17 cellular contexts compared by ENCODE assay signal in genomic region chr14:22500525-22500924, GRCh38.
DNase-seq lines count a peak whose midpoint lies in the region; ATAC-seq and TF ChIP-seq lines count a peak whose summit lies in the region.
"Had no signal": no experiment of that assay in that cellular context is flagged by ENCODE, and none has a peak within 500 bp of the region (broad histone marks: within the 10 kb centered on the region; RNA-seq: fewer than 3 reads in every experiment).

No MANE protein-coding gene starts in this region.

- TF ChIP-seq CTCF in gastrocnemius medialis (IDR thresholded peaks at IDR 0.05 in 4 of 5, conservative IDR thresholded peaks at IDR 0.05 in 1 of 5): no peak

- POLR2A ChIA-PET in CD4-positive, alpha-beta memory T cell (lab: Charles Lee; ENCODE audit: partially characterized antibody): interaction anchor here (0.9 to 42.8 kb wide), 13 partner anchors 6 to 703 kb away, joined by 3 to 1528 read pairs (median 6); no protein-coding TSS in a partner anchor
- POLR2A ChIA-PET in naive thymus-derived CD4-positive, alpha-beta T cell (lab: Charles Lee): interaction anchor here (0.7 to 36.7 kb wide), 13 partner anchors 2 to 659 kb away, joined by 3 to 709 read pairs (median 5); no protein-coding TSS in a partner anchor

- in situ Hi-C loops in gastrocnemius medialis (cut with MboI; ENCODE audit: low sequenced_read_pairs in 4 of 4): no loop called here

- peak overlapping the region; percentile 47 to 62 for H3K4me3 ChIP-seq in CD4-positive, alpha-beta memory T cell (ENCODE audit: low read length in 2 of 2)
- peak overlapping the region; percentile 67 for H3K4me3 ChIP-seq in naive thymus-derived CD4-positive, alpha-beta T cell (ENCODE audit: low read length)
- H3K4me3 ChIP-seq in gastrocnemius medialis: no peak overlapping the region
- H3K4me3 ChIP-seq: left lung had no signal

- DNase-seq in T-helper 2 cell treated with Interferon-gamma antibody and Interleukin-4, amounts not matched to agents 5 μg/mL and 100 μg/mL, for 36 hours (ENCODE audit: low spot score): no peak
- DNase-seq in T-helper 2 cell (no peak), NOMO-1 treated with dmso at 0.1 percent for 144 hours (lab: John Stamatoyannopoulos, UW; ENCODE audit: unreplicated experiment) (no peak), gastrocnemius medialis (no peak)
- DNase-seq in CD4-positive, alpha-beta memory T cell: no peak
- DNase-seq in activated T-helper 1 cell treated with anti-CD3 and anti-CD28 coated beads, Interleukin-12 subunit alpha, Interleukin-12 subunit beta, Interleukin-2, Interleukin-4 antibody, amounts not matched to agents 30 ng/mL and 10 ng/mL and 1 ng/mL, durations not matched to agents 14 hours and 24 hours and 36 hours (ENCODE audit: low spot score): no peak
- DNase-seq in naive thymus-derived CD4-positive, alpha-beta T cell: no peak
- DNase-seq: activated gamma-delta T cell treated with Interleukin-2 at 50 U/mL for 16 hours, C1 segment of cervical spinal cord, DND-41, erythroblast, left lung, NCI-H187, posterior cingulate gyrus, SIG-M5 had no signal

- TF ChIP-seq POLR2A in gastrocnemius medialis (IDR thresholded peaks at IDR 0.05): no peak

- intact Hi-C loops in CD4-positive, alpha-beta memory T cell (cut with micrococcal nuclease): loop anchor here (5.0 kb wide), 3 partner anchors 273 to 633 kb away; no protein-coding TSS in a partner anchor
- intact Hi-C loops in activated T-helper 1 cell treated with anti-CD3 and anti-CD28 coated beads, Interleukin-12 subunit alpha, Interleukin-12 subunit beta, Interleukin-2, Interleukin-4 antibody, amounts not matched to agents 30 ng/mL and 10 ng/mL and 1 ng/mL, durations not matched to agents 14 hours and 24 hours and 36 hours (cut with micrococcal nuclease): loop anchor here (5.0 kb wide), 2 partner anchors 583 to 633 kb away; no protein-coding TSS in a partner anchor
- intact Hi-C loops in naive thymus-derived CD4-positive, alpha-beta T cell (cut with micrococcal nuclease): loop anchor here in 1 of 2 donors (5.0 kb wide), 1 partner anchor 648 kb away; no protein-coding TSS in a partner anchor
- intact Hi-C loops in gastrocnemius medialis (cut with DNase I; ENCODE audit: low total_unique reads): no loop called here

- H3K36me3 ChIP-seq in CD4-positive, alpha-beta memory T cell (ENCODE audit: insufficient read depth, low read length): peaks cover 12% of the 10 kb centered on the region
- H3K36me3 ChIP-seq in naive thymus-derived CD4-positive, alpha-beta T cell (ENCODE audit: control insufficient read depth in 2 of 3, insufficient read depth in 3 of 3, low read length in 3 of 3): peaks cover 0 to 17% (median 6%) of the 10 kb centered on the region in 3 experiments
- H3K36me3 ChIP-seq in gastrocnemius medialis: no peaks in the 10 kb centered on the region
- H3K36me3 ChIP-seq: left lung had no signal

- H3K9me3 Mint-ChIP-seq in T-helper 2 cell treated with Interferon-gamma antibody and Interleukin-4, amounts not matched to agents 5 μg/mL and 100 μg/mL, for 36 hours: no peaks in the 10 kb centered on the region
- no peaks in the 10 kb centered on the region for H3K9me3 Mint-ChIP-seq in CD4-positive, alpha-beta memory T cell
- H3K9me3 Mint-ChIP-seq in activated T-helper 1 cell treated with anti-CD3 and anti-CD28 coated beads, Interleukin-12 subunit alpha, Interleukin-12 subunit beta, Interleukin-2, Interleukin-4 antibody, amounts not matched to agents 30 ng/mL and 10 ng/mL and 1 ng/mL, durations not matched to agents 14 hours and 24 hours and 36 hours: no peaks in the 10 kb centered on the region
- H3K9me3 Mint-ChIP-seq in naive thymus-derived CD4-positive, alpha-beta T cell: peaks cover 0 to 2% (median 0%) of the 10 kb centered on the region in 11 donors
- H3K9me3 Mint-ChIP-seq: type B pancreatic cell had no signal

- H3K4me1 Mint-ChIP-seq in T-helper 2 cell treated with Interferon-gamma antibody and Interleukin-4, amounts not matched to agents 5 μg/mL and 100 μg/mL, for 36 hours (ENCODE audit: low read depth): peaks cover 60% of the 10 kb centered on the region
- H3K4me1 Mint-ChIP-seq in CD4-positive, alpha-beta memory T cell: peaks cover 13 to 89% (median 19%) of the 10 kb centered on the region in 4 donors
- H3K4me1 Mint-ChIP-seq in activated T-helper 1 cell treated with anti-CD3 and anti-CD28 coated beads, Interleukin-12 subunit alpha, Interleukin-12 subunit beta, Interleukin-2, Interleukin-4 antibody, amounts not matched to agents 30 ng/mL and 10 ng/mL and 1 ng/mL, durations not matched to agents 14 hours and 24 hours and 36 hours (ENCODE audit: low read depth): peaks cover 68% of the 10 kb centered on the region
- peaks cover 4 to 63% (median 39%) of the 10 kb centered on the region in 7 donors for H3K4me1 Mint-ChIP-seq in naive thymus-derived CD4-positive, alpha-beta T cell

- H3K4me3 Mint-ChIP-seq in T-helper 2 cell treated with Interferon-gamma antibody and Interleukin-4, amounts not matched to agents 5 μg/mL and 100 μg/mL, for 36 hours: peak overlapping the region; percentile 90
- H3K4me3 Mint-ChIP-seq in CD4-positive, alpha-beta memory T cell: peak overlapping the region; percentile 86 to 96 (median 90)
- H3K4me3 Mint-ChIP-seq in activated T-helper 1 cell treated with anti-CD3 and anti-CD28 coated beads, Interleukin-12 subunit alpha, Interleukin-12 subunit beta, Interleukin-2, Interleukin-4 antibody, amounts not matched to agents 30 ng/mL and 10 ng/mL and 1 ng/mL, durations not matched to agents 14 hours and 24 hours and 36 hours: peak overlapping the region; percentile 91
- peak overlapping the region; percentile 79 to 96 (median 89) for H3K4me3 Mint-ChIP-seq in naive thymus-derived CD4-positive, alpha-beta T cell
- H3K4me3 Mint-ChIP-seq: type B pancreatic cell had no signal

- peaks cover 93% of the 10 kb centered on the region for H3K36me3 Mint-ChIP-seq in T-helper 2 cell treated with Interferon-gamma antibody and Interleukin-4, amounts not matched to agents 5 μg/mL and 100 μg/mL, for 36 hours (ENCODE audit: low read depth)
- peaks cover 73 to 81% of the 10 kb centered on the region in 2 donors for H3K36me3 Mint-ChIP-seq in CD4-positive, alpha-beta memory T cell
- H3K36me3 Mint-ChIP-seq in activated T-helper 1 cell treated with anti-CD3 and anti-CD28 coated beads, Interleukin-12 subunit alpha, Interleukin-12 subunit beta, Interleukin-2, Interleukin-4 antibody, amounts not matched to agents 30 ng/mL and 10 ng/mL and 1 ng/mL, durations not matched to agents 14 hours and 24 hours and 36 hours (ENCODE audit: low read depth): peaks cover 88% of the 10 kb centered on the region
- peaks cover 4 to 88% (median 65%) of the 10 kb centered on the region in 5 donors for H3K36me3 Mint-ChIP-seq in naive thymus-derived CD4-positive, alpha-beta T cell
- H3K36me3 Mint-ChIP-seq: type B pancreatic cell had no signal

- no peaks in the 10 kb centered on the region for H3K27me3 ChIP-seq in CD4-positive, alpha-beta memory T cell (ENCODE audit: insufficient read depth, low read length)
- no peaks in the 10 kb centered on the region for H3K27me3 ChIP-seq in naive thymus-derived CD4-positive, alpha-beta T cell (ENCODE audit: control insufficient read depth in 2 of 2, insufficient read depth in 2 of 2, low read length in 2 of 2)
- H3K27me3 ChIP-seq in gastrocnemius medialis: no peaks in the 10 kb centered on the region
- H3K27me3 ChIP-seq: left lung had no signal

- H3K4me1 ChIP-seq in CD4-positive, alpha-beta memory T cell (ENCODE audit: insufficient read depth, low read length): peaks cover 53% of the 10 kb centered on the region
- peaks cover 5 to 18% of the 10 kb centered on the region in 2 donors for H3K4me1 ChIP-seq in naive thymus-derived CD4-positive, alpha-beta T cell (ENCODE audit: control insufficient read depth in 2 of 2, insufficient read depth in 2 of 2, low read length in 2 of 2)
- no peaks in the 10 kb centered on the region for H3K4me1 ChIP-seq in gastrocnemius medialis
- H3K4me1 ChIP-seq: left lung had no signal

- no peak for ATAC-seq in naive thymus-derived CD4-positive, alpha-beta T cell
- ATAC-seq in GM21526 (IDR thresholded peaks at IDR 0.05; ENCODE audit: low FRiP score, unreplicated experiment): no peak
- no peak for ATAC-seq in gastrocnemius medialis
- ATAC-seq: left lung had no signal

- no peaks in the 10 kb centered on the region for H3K27me3 Mint-ChIP-seq in T-helper 2 cell treated with Interferon-gamma antibody and Interleukin-4, amounts not matched to agents 5 μg/mL and 100 μg/mL, for 36 hours (ENCODE audit: low read depth)
- no peaks in the 10 kb centered on the region for H3K27me3 Mint-ChIP-seq in CD4-positive, alpha-beta memory T cell
- no peaks in the 10 kb centered on the region for H3K27me3 Mint-ChIP-seq in activated T-helper 1 cell treated with anti-CD3 and anti-CD28 coated beads, Interleukin-12 subunit alpha, Interleukin-12 subunit beta, Interleukin-2, Interleukin-4 antibody, amounts not matched to agents 30 ng/mL and 10 ng/mL and 1 ng/mL, durations not matched to agents 14 hours and 24 hours and 36 hours (ENCODE audit: insufficient read depth)
- no peaks in the 10 kb centered on the region for H3K27me3 Mint-ChIP-seq in naive thymus-derived CD4-positive, alpha-beta T cell

- H3K27ac ChIP-seq in CD4-positive, alpha-beta memory T cell (ENCODE audit: low read depth, low read length): peak overlapping the region; percentile 67
- peak overlapping the region; percentile 90 for H3K27ac ChIP-seq in naive thymus-derived CD4-positive, alpha-beta T cell (ENCODE audit: low read depth, low read length)
- no peak overlapping the region for H3K27ac ChIP-seq in gastrocnemius medialis
- H3K27ac ChIP-seq: left lung had no signal

- H3K27ac Mint-ChIP-seq in T-helper 2 cell treated with Interferon-gamma antibody and Interleukin-4, amounts not matched to agents 5 μg/mL and 100 μg/mL, for 36 hours: peak overlapping the region; percentile 86
- H3K27ac Mint-ChIP-seq in CD4-positive, alpha-beta memory T cell: peak overlapping the region; percentile 81 to 100 (median 90)
- peak overlapping the region; percentile 99 for H3K27ac Mint-ChIP-seq in activated T-helper 1 cell treated with anti-CD3 and anti-CD28 coated beads, Interleukin-12 subunit alpha, Interleukin-12 subunit beta, Interleukin-2, Interleukin-4 antibody, amounts not matched to agents 30 ng/mL and 10 ng/mL and 1 ng/mL, durations not matched to agents 14 hours and 24 hours and 36 hours
- peak overlapping the region; percentile 90 to 97 (median 95) for H3K27ac Mint-ChIP-seq in naive thymus-derived CD4-positive, alpha-beta T cell
- H3K27ac Mint-ChIP-seq: type B pancreatic cell had no signal

- H3K9me3 ChIP-seq in CD4-positive, alpha-beta memory T cell (ENCODE audit: control insufficient read depth in 1 of 2, low read length in 2 of 2): no peaks in the 10 kb centered on the region
- H3K9me3 ChIP-seq in naive thymus-derived CD4-positive, alpha-beta T cell (ENCODE audit: control insufficient read depth in 2 of 3, low read length in 3 of 3): no peaks in the 10 kb centered on the region
- H3K9me3 ChIP-seq in gastrocnemius medialis: no peaks in the 10 kb centered on the region
- H3K9me3 ChIP-seq: left lung had no signal

- CTCF ChIA-PET in CD4-positive, alpha-beta memory T cell (lab: Charles Lee; ENCODE audit: partially characterized antibody): interaction anchor here (1.0 to 5.7 kb wide), 7 partner anchors 10 to 70 kb away, joined by 3 to 27 read pairs (median 5); no protein-coding TSS in a partner anchor
- CTCF ChIA-PET in naive thymus-derived CD4-positive, alpha-beta T cell (lab: Charles Lee): interaction anchor here (0.8 kb wide), 1 partner anchor 273 kb away, joined by 4 read pairs; no protein-coding TSS in a partner anchor

Comparison
In these comparisons a context has a peak if more than half of its experiments do, and no peak if none do; other contexts are left out.
1. H3K27ac ChIP-seq: peak in CD4-positive, alpha-beta memory T cell (single experiment) and naive thymus-derived CD4-positive, alpha-beta T cell (single experiment); none in gastrocnemius medialis (0 of 4).
2. H3K4me3 ChIP-seq: peak in CD4-positive, alpha-beta memory T cell (2 of 2) and naive thymus-derived CD4-positive, alpha-beta T cell (single experiment); none in gastrocnemius medialis (0 of 4).
3. Peak in every context shown above with its lines, with median percentiles within 50 percentile points of each other: H3K27ac Mint-ChIP-seq and H3K4me3 Mint-ChIP-seq.